Comparison of ENCODE assay signal across 2 cellular contexts in genomic region chr13:73421310-73421912, GRCh38.
TF ChIP-seq lines count a peak whose summit lies in the region.

No MANE protein-coding gene starts in this region.

TF ChIP-seq in SK-N-SH treated with all-trans-retinoic acid at 6 μM for 48 hours, 23 proteins besides CTCF, POLR2A, EP300 and RAD21 (continued from another document):
- TF ChIP-seq, protein P1, sequence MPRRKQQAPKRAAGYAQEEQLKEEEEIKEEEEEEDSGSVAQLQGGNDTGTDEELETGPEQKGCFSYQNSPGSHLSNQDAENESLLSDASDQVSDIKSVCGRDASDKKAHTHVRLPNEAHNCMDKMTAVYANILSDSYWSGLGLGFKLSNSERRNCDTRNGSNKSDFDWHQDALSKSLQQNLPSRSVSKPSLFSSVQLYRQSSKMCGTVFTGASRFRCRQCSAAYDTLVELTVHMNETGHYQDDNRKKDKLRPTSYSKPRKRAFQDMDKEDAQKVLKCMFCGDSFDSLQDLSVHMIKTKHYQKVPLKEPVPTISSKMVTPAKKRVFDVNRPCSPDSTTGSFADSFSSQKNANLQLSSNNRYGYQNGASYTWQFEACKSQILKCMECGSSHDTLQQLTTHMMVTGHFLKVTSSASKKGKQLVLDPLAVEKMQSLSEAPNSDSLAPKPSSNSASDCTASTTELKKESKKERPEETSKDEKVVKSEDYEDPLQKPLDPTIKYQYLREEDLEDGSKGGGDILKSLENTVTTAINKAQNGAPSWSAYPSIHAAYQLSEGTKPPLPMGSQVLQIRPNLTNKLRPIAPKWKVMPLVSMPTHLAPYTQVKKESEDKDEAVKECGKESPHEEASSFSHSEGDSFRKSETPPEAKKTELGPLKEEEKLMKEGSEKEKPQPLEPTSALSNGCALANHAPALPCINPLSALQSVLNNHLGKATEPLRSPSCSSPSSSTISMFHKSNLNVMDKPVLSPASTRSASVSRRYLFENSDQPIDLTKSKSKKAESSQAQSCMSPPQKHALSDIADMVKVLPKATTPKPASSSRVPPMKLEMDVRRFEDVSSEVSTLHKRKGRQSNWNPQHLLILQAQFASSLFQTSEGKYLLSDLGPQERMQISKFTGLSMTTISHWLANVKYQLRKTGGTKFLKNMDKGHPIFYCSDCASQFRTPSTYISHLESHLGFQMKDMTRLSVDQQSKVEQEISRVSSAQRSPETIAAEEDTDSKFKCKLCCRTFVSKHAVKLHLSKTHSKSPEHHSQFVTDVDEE (CRISPR knock-in tag; IDR thresholded peaks at IDR 0.05), result no peak
- TF ChIP-seq ARNTL (CRISPR knock-in tag; IDR thresholded peaks at IDR 0.05; ENCODE audit: borderline replicate concordance, low read depth) (no peak), ZFP3 (CRISPR knock-in tag; IDR thresholded peaks at IDR 0.05) (no peak), ZNF565 (CRISPR knock-in tag; conservative IDR thresholded peaks at IDR 0.05; ENCODE audit: low read depth) (no peak), ESRRG (CRISPR knock-in tag; IDR thresholded peaks at IDR 0.05) (no peak)
- TF ChIP-seq, protein P2, sequence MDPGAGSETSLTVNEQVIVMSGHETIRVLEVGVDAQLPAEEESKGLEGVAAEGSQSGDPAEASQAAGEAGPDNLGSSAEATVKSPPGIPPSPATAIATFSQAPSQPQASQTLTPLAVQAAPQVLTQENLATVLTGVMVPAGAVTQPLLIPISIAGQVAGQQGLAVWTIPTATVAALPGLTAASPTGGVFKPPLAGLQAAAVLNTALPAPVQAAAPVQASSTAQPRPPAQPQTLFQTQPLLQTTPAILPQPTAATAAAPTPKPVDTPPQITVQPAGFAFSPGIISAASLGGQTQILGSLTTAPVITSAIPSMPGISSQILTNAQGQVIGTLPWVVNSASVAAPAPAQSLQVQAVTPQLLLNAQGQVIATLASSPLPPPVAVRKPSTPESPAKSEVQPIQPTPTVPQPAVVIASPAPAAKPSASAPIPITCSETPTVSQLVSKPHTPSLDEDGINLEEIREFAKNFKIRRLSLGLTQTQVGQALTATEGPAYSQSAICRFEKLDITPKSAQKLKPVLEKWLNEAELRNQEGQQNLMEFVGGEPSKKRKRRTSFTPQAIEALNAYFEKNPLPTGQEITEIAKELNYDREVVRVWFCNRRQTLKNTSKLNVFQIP (CRISPR knock-in tag; IDR thresholded peaks at IDR 0.05; ENCODE audit: borderline replicate concordance, low read depth), result no peak
- TF ChIP-seq, protein P3, sequence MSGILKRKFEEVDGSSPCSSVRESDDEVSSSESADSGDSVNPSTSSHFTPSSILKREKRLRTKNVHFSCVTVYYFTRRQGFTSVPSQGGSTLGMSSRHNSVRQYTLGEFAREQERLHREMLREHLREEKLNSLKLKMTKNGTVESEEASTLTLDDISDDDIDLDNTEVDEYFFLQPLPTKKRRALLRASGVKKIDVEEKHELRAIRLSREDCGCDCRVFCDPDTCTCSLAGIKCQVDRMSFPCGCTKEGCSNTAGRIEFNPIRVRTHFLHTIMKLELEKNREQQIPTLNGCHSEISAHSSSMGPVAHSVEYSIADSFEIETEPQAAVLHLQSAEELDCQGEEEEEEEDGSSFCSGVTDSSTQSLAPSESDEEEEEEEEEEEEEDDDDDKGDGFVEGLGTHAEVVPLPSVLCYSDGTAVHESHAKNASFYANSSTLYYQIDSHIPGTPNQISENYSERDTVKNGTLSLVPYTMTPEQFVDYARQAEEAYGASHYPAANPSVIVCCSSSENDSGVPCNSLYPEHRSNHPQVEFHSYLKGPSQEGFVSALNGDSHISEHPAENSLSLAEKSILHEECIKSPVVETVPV (CRISPR knock-in tag; IDR thresholded peaks at IDR 0.05), result no peak

TF ChIP-seq in GM23338, 12 proteins besides CTCF, POLR2A, EP300 and RAD21 (continued from another document):
- TF ChIP-seq ZNF462 (CRISPR knock-in tag; IDR thresholded peaks at IDR 0.05) (no peak), ETS1 (IDR thresholded peaks at IDR 0.05) (no peak), JUNB (IDR thresholded peaks at IDR 0.05; ENCODE audit: unreplicated experiment) (no peak), EZH2 (IDR thresholded peaks at IDR 0.05; ENCODE audit: low read depth, unreplicated experiment) (no peak), CREB1 (CRISPR knock-in tag; IDR thresholded peaks at IDR 0.05; ENCODE audit: low read depth) (no peak)
